2 cellular contexts compared by ENCODE assay signal in genomic region chr19:44258139-44258538, GRCh38.
TF ChIP-seq lines count a peak whose summit lies in the region.

No MANE protein-coding gene starts in this region.

TF ChIP-seq in HepG2, 621 proteins besides CTCF, POLR2A, EP300 and RAD21:
- peak; percentile 93 for TF ChIP-seq MAFF (IDR thresholded peaks at IDR 0.05; ENCODE audit: low read depth, low read length)
- TF ChIP-seq MAFK (conservative IDR thresholded peaks at IDR 0.05 in 1 of 2, IDR thresholded peaks at IDR 0.05 in 1 of 2; ENCODE audit: low read length in 2 of 2) = peak; percentile 88 to 96
- no peak for TF ChIP-seq KDM5A (IDR thresholded peaks at IDR 0.05; ENCODE audit: borderline replicate concordance, low read length)
- no peak for TF ChIP-seq STAG1 (CRISPR knock-in tag; IDR thresholded peaks at IDR 0.05)
- TF ChIP-seq SRSF1 (optimal IDR thresholded peaks at IDR 0.05; ENCODE audit: low read depth, low read length) = no peak

TF ChIP-seq in H1, 55 proteins besides CTCF, POLR2A, EP300 and RAD21:
- TF ChIP-seq JUND (IDR thresholded peaks at IDR 0.05; ENCODE audit: low read length) (no peak), MAFK (IDR thresholded peaks at IDR 0.05; ENCODE audit: low read depth, low read length) (peak; percentile 74; the same call in 1 of the 2 replicates)
